Comparison of ENCODE assay signal across 1 cellular context in the genomic region with DNA sequence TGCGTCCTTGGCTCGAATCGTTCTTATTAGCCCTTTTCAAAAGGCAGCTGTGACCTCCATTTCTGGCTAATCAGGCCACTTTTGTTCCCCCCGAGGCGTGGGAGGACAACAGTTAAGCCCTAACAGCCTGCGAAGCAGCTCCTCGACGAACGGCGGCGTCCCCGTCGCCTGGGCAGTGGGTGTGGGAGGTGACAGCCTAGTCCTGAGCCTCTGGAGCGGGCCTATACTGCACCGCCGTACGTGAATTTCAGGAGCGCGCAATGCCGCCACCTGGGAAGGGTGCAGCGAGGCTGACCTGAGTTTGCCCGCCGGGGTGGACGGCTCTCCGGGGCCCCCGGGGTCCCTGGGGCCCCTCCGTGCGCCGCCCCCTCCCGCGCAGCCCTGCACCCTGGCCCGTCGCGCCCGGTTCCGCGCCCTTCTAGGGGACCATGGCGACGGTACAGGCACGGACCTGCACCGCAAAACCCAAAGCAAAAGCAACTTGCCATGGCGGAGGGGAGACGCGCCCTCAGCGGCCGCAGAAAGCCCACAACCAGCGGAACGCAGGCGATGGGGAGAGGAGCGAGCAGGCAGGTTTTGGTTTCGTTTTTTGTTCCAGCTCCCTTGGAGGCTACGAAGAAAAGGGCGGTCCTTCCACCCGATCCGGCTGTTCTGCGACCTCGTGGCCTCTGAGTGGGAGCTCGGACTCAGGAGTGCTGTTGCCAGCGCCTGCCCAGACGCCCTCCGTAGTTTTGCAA.
TF ChIP-seq lines count a peak whose summit lies in the region.

TSS of gene RBM43 (minus strand) at position 624 of the 737 bp plus-strand sequence. CDS start at position 488, 136 bp downstream.

TF ChIP-seq in HepG2, 621 proteins besides CTCF, POLR2A, EP300 and RAD21 (continued from another document and continues in another):
- no peak for TF ChIP-seq CENPT (CRISPR knock-in tag; IDR thresholded peaks at IDR 0.05; ENCODE audit: low read depth)
- TF ChIP-seq TFDP2 (CRISPR knock-in tag; IDR thresholded peaks at IDR 0.05): peak; percentile 71
- TF ChIP-seq NR2F1 (CRISPR knock-in tag; IDR thresholded peaks at IDR 0.05): peak in 1 of 2 experiments; percentile 37; a peak in 2 of 4 replicates
- peak; percentile 66 for TF ChIP-seq RBM22 (optimal IDR thresholded peaks at IDR 0.05; ENCODE audit: low read length)
- peak; percentile 98 for TF ChIP-seq ZNF292 (CRISPR knock-in tag; IDR thresholded peaks at IDR 0.05; ENCODE audit: borderline replicate concordance, low read depth)
- no peak for TF ChIP-seq ZNF331 (CRISPR knock-in tag; IDR thresholded peaks at IDR 0.05)
- peak; percentile 95 for TF ChIP-seq ZNF121 (CRISPR knock-in tag; IDR thresholded peaks at IDR 0.05)
- no peak for TF ChIP-seq CEBPG (CRISPR knock-in tag; IDR thresholded peaks at IDR 0.05)
- TF ChIP-seq ZNF543 (CRISPR knock-in tag; IDR thresholded peaks at IDR 0.05): peak; percentile 87; the same call in 1 of the 2 replicates
- TF ChIP-seq KMT2B (CRISPR knock-in tag; IDR thresholded peaks at IDR 0.05): peak; percentile 88; the same call in 1 of the 2 replicates
- TF ChIP-seq, protein P1, sequence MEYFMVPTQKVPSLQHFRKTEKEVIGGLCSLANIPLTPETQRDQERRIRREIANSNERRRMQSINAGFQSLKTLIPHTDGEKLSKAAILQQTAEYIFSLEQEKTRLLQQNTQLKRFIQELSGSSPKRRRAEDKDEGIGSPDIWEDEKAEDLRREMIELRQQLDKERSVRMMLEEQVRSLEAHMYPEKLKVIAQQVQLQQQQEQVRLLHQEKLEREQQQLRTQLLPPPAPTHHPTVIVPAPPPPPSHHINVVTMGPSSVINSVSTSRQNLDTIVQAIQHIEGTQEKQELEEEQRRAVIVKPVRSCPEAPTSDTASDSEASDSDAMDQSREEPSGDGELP (IDR thresholded peaks at IDR 0.05; ENCODE audit: borderline replicate concordance, low read depth): peak; percentile 3; the same call in 1 of the 2 replicates
- TF ChIP-seq PRDM4 (CRISPR knock-in tag; IDR thresholded peaks at IDR 0.05; ENCODE audit: borderline replicate concordance): no peak
- no peak for TF ChIP-seq CC2D1A (CRISPR knock-in tag; IDR thresholded peaks at IDR 0.05)
- peak; percentile 73; the same call in 1 of the 2 replicates for TF ChIP-seq ZNF772 (CRISPR knock-in tag; IDR thresholded peaks at IDR 0.05)
- TF ChIP-seq, protein P2, sequence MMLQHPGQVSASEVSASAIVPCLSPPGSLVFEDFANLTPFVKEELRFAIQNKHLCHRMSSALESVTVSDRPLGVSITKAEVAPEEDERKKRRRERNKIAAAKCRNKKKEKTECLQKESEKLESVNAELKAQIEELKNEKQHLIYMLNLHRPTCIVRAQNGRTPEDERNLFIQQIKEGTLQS (CRISPR knock-in tag; IDR thresholded peaks at IDR 0.05): no peak
- peak; percentile 51; the same call in 1 of the 2 replicates for TF ChIP-seq SMAD1 (CRISPR knock-in tag; IDR thresholded peaks at IDR 0.05; ENCODE audit: borderline replicate concordance, low read depth)
- TF ChIP-seq EED (CRISPR knock-in tag; IDR thresholded peaks at IDR 0.05): peak; percentile 85
- TF ChIP-seq ZNF879 (CRISPR knock-in tag; IDR thresholded peaks at IDR 0.05): peak; percentile 86; the same call in 1 of the 2 replicates
- TF ChIP-seq KMT2A (CRISPR knock-in tag; IDR thresholded peaks at IDR 0.05): peak; percentile 93
- TF ChIP-seq HNF4A (CRISPR knock-in tag; IDR thresholded peaks at IDR 0.05): no peak
- no peak for TF ChIP-seq MBD4 (IDR thresholded peaks at IDR 0.05; ENCODE audit: borderline replicate concordance, low read length)
- no peak for TF ChIP-seq ZMYM2 (CRISPR knock-in tag; IDR thresholded peaks at IDR 0.05)
- TF ChIP-seq PCBP2 (optimal IDR thresholded peaks at IDR 0.05; ENCODE audit: low read depth, low read length, poor library complexity, severe bottlenecking): no peak
- peak; percentile 60; the same call in 1 of the 2 replicates for TF ChIP-seq DMAP1 (CRISPR knock-in tag; IDR thresholded peaks at IDR 0.05)
- TF ChIP-seq ZNF260 (CRISPR knock-in tag; IDR thresholded peaks at IDR 0.05; ENCODE audit: borderline replicate concordance, low read depth): no peak
- TF ChIP-seq UBTF (CRISPR knock-in tag; IDR thresholded peaks at IDR 0.05): peak; percentile 84
- TF ChIP-seq, protein P3, sequence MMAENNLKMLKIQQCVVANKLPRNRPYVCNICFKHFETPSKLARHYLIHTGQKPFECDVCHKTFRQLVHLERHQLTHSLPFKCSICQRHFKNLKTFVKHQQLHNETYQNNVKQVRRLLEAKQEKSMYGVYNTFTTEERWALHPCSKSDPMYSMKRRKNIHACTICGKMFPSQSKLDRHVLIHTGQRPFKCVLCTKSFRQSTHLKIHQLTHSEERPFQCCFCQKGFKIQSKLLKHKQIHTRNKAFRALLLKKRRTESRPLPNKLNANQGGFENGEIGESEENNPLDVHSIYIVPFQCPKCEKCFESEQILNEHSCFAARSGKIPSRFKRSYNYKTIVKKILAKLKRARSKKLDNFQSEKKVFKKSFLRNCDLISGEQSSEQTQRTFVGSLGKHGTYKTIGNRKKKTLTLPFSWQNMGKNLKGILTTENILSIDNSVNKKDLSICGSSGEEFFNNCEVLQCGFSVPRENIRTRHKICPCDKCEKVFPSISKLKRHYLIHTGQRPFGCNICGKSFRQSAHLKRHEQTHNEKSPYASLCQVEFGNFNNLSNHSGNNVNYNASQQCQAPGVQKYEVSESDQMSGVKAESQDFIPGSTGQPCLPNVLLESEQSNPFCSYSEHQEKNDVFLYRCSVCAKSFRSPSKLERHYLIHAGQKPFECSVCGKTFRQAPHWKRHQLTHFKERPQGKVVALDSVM (CRISPR knock-in tag; IDR thresholded peaks at IDR 0.05): peak; percentile 69
- 0 out of 2 replicates have a peak, but pooled peaks have one; percentile 27 for TF ChIP-seq ARID2 (CRISPR knock-in tag; IDR thresholded peaks at IDR 0.05; ENCODE audit: borderline replicate concordance)
- no peak for TF ChIP-seq POLR2AphosphoS2 (IDR thresholded peaks at IDR 0.05; ENCODE audit: low read depth, low read length)
- TF ChIP-seq ZNF567 (CRISPR knock-in tag; IDR thresholded peaks at IDR 0.05; ENCODE audit: borderline replicate concordance): peak; percentile 88
- TF ChIP-seq, protein P4, sequence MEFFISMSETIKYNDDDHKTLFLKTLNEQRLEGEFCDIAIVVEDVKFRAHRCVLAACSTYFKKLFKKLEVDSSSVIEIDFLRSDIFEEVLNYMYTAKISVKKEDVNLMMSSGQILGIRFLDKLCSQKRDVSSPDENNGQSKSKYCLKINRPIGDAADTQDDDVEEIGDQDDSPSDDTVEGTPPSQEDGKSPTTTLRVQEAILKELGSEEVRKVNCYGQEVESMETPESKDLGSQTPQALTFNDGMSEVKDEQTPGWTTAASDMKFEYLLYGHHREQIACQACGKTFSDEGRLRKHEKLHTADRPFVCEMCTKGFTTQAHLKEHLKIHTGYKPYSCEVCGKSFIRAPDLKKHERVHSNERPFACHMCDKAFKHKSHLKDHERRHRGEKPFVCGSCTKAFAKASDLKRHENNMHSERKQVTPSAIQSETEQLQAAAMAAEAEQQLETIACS (CRISPR knock-in tag; IDR thresholded peaks at IDR 0.05): no peak; the same call in 1 of the 2 replicates
- no peak for TF ChIP-seq GPN1 (CRISPR knock-in tag; IDR thresholded peaks at IDR 0.05; ENCODE audit: borderline replicate concordance)
- TF ChIP-seq ZNF17 (CRISPR knock-in tag; IDR thresholded peaks at IDR 0.05): 0 out of 2 replicates have a peak, but pooled peaks have one; percentile 39
- peak; percentile 80 for TF ChIP-seq RBFOX2 (IDR thresholded peaks at IDR 0.05; ENCODE audit: low read depth, low read length)
- 0 out of 2 replicates have a peak, but pooled peaks have one; percentile 73 for TF ChIP-seq DMTF1 (CRISPR knock-in tag; IDR thresholded peaks at IDR 0.05)
- 0 out of 2 replicates have a peak, but pooled peaks have one; percentile 57 for TF ChIP-seq ATF5 (CRISPR knock-in tag; IDR thresholded peaks at IDR 0.05; ENCODE audit: low read depth)
- no peak for TF ChIP-seq GATAD1 (CRISPR knock-in tag; IDR thresholded peaks at IDR 0.05)
- no peak for TF ChIP-seq JDP2 (CRISPR knock-in tag; IDR thresholded peaks at IDR 0.05; ENCODE audit: borderline replicate concordance)
- 0 out of 2 replicates have a peak, but pooled peaks have one; percentile 69 for TF ChIP-seq GZF1 (CRISPR knock-in tag; IDR thresholded peaks at IDR 0.05)
- 0 out of 2 replicates have a peak, but pooled peaks have one; percentile 53 for TF ChIP-seq ZBTB4 (CRISPR knock-in tag; IDR thresholded peaks at IDR 0.05; ENCODE audit: borderline replicate concordance)
